8 cellular contexts compared by ENCODE assay signal in genomic region chr1:224113918-224114786, GRCh38. TPM values are rescaled to one million over a fixed set of nuclear protein-coding genes. Genes with fewer than 3 reads are reported as not detected.
DNase-seq lines count a peak whose midpoint lies in the region; ATAC-seq, FAIRE-seq and TF ChIP-seq lines count a peak whose summit lies in the region.

A gene with protein sequence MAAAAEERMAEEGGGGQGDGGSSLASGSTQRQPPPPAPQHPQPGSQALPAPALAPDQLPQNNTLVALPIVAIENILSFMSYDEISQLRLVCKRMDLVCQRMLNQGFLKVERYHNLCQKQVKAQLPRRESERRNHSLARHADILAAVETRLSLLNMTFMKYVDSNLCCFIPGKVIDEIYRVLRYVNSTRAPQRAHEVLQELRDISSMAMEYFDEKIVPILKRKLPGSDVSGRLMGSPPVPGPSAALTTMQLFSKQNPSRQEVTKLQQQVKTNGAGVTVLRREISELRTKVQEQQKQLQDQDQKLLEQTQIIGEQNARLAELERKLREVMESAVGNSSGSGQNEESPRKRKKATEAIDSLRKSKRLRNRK (plus strand): TSS chr1:224114111. CDS start chr1:224114130, 19 bp downstream.

- no peaks in the 10 kb centered on the region for H3K27me3 ChIP-seq in keratinocyte (ENCODE audit: control insufficient read depth, extremely low read depth, insufficient read depth, low read length)

- DNase-seq in AG20443 (ENCODE audit: low spot score) (peak; percentile 97), NCI-H510A (lab: John Stamatoyannopoulos, UW) (peak; percentile 94), cerebellum (ENCODE audit: low spot score) (peak; percentile 98), keratinocyte (ENCODE audit: low read depth, low spot score) (peak; percentile 67)
- peak; percentile 89 for DNase-seq in activated CD4-positive, alpha-beta T cell treated with anti-CD3 and anti-CD28 coated beads for 1 hour
- DNase-seq in stimulated activated CD4-positive, alpha-beta T cell treated with anti-CD3 and anti-CD28 coated beads, Interleukin-15, amount 100 ng/mL, for 1 hour (ENCODE audit: low read depth in 1 of 2, low spot score in 1 of 2), result peak; percentile 84 to 86

- H3K9ac ChIP-seq in keratinocyte (ENCODE audit: control insufficient read depth, extremely low read depth, insufficient read depth, low read length), result peak within 1 kb of the TSS; percentile 89

- peak within 1 kb of the TSS; percentile 87 for H2AFZ ChIP-seq in keratinocyte (ENCODE audit: control insufficient read depth, low read length)

- no peaks in the 10 kb centered on the region for H3K9me3 ChIP-seq in keratinocyte (ENCODE audit: control insufficient read depth, low read depth, low read length)

- no peaks in the 10 kb centered on the region for H3K36me3 ChIP-seq in keratinocyte (ENCODE audit: control insufficient read depth in 2 of 2, extremely low read depth in 1 of 2, insufficient read depth in 2 of 2, low read length in 2 of 2)

- TF ChIP-seq POLR2A in GM19099 (IDR thresholded peaks at IDR 0.05; ENCODE audit: extremely low read depth, insufficient read length, low read depth), result peak; percentile 93

- peak within 1 kb of the TSS; percentile 83 for H3K27ac ChIP-seq in keratinocyte (ENCODE audit: control insufficient read depth, insufficient read depth, low read length)

- dilution Hi-C loops in keratinocyte (cut with MboI; ENCODE audit: extremely low pct_ligation_motif_present, low sequenced_read_pairs), result no loop called here

- peak within 1 kb of the TSS; percentile 83 to 89 (median 87) for H3K4me3 ChIP-seq in keratinocyte (ENCODE audit: control insufficient read depth in 2 of 3, extremely low read depth in 1 of 3, insufficient read depth in 2 of 3, low read depth in 1 of 3, low read length in 3 of 3)

- FAIRE-seq in keratinocyte (lab: Jason Lieb, UNC), result peak; percentile 59

- ATAC-seq in HG03432 (IDR thresholded peaks at IDR 0.05; ENCODE audit: unreplicated experiment), result peak; percentile 99

- peaks cover 46% of the 10 kb centered on the region for H3K79me2 ChIP-seq in keratinocyte (ENCODE audit: control insufficient read depth, insufficient read depth, low read length)

- peaks cover 5% of the 10 kb centered on the region for H3K4me1 ChIP-seq in keratinocyte (ENCODE audit: control insufficient read depth, extremely low read depth, insufficient read depth, low read length)

- no peaks in the 10 kb centered on the region for H3K9me1 ChIP-seq in keratinocyte (ENCODE audit: control insufficient read depth, extremely low read depth, insufficient read depth, low read length)

- no peak for TF ChIP-seq CTCF in keratinocyte (optimal IDR thresholded peaks at IDR 0.05 in 1 of 3, IDR thresholded peaks at IDR 0.05 in 1 of 3, conservative IDR thresholded peaks at IDR 0.05 in 1 of 3; ENCODE audit: extremely low read depth in 1 of 3, insufficient read depth in 2 of 3, low read length in 3 of 3)

- peak within 1 kb of the TSS; percentile 92 for H3K4me2 ChIP-seq in keratinocyte (ENCODE audit: control insufficient read depth, extremely low read depth, insufficient read depth, low read depth, low read length)

- no peaks in the 10 kb centered on the region for H4K20me1 ChIP-seq in keratinocyte (ENCODE audit: control insufficient read depth, extremely low read depth, insufficient read depth, low read length)

RNA-seq across cellular contexts. Expression of the gene that starts here (rescaled TPM):
- 42.8 TPM for total RNA-seq in cerebellum
- 23.2 to 36.5 TPM (median 26.6 TPM) in 3 replicates for polyA plus RNA-seq in keratinocyte
- 20.6 TPM for polyA plus RNA-seq in keratinocyte (2011; ENCODE audit: low read depth)
- 20.4 and 37.9 TPM in 2 replicates for polyA plus RNA-seq in keratinocyte (2011; cell fraction: cytosol; rRNA removed)
- 22.9 and 31.7 TPM in 2 replicates for polyA plus RNA-seq in keratinocyte (2011; cell fraction: nucleus; rRNA removed)
- 17.2 and 24.5 TPM in 2 replicates for polyA plus RNA-seq in keratinocyte (2012; ENCODE audit: low replicate concordance)
- 7.1 to 43.4 TPM (median 29.7 TPM) in 3 replicates for polyA minus RNA-seq in keratinocyte
- polyA minus RNA-seq in keratinocyte (2011; cell fraction: cytosol; rRNA and poly(A)+ RNA removed), result 47.2 TPM
- polyA minus RNA-seq in keratinocyte (2011; cell fraction: nucleus; rRNA and poly(A)+ RNA removed), result 21.4 and 39.0 TPM in 2 replicates

Comparison
In these comparisons a context has a peak if more than half of its experiments do, and no peak if none do; other contexts are left out.
1. Peak in every context shown above with its lines: DNase-seq, ATAC-seq, H3K4me3 ChIP-seq and H3K27ac ChIP-seq.